ENCODE assay signal across 8 cellular contexts in genomic region chr5:74765201-74765600, GRCh38. TPM values are rescaled to one million over a fixed set of nuclear protein-coding genes. Genes with fewer than 3 reads are reported as not detected.
DNase-seq lines count a peak whose midpoint lies in the region; ATAC-seq, FAIRE-seq and TF ChIP-seq lines count a peak whose summit lies in the region.

No MANE protein-coding gene starts in this region.

- TF ChIP-seq POLR2A in GM12878 (IDR thresholded peaks at IDR 0.05; ENCODE audit: low read depth, low read length) = no peak

- TF ChIP-seq RAD21 in GM12878 (IDR thresholded peaks at IDR 0.05; ENCODE audit: insufficient read depth, low read depth, low read length) = no peak

- in situ Hi-C loops in GM12878 (cut with MboI) = no loop called here

- 90% methylated on average over 9 of the region's 9 CpGs for WGBS in GM12878 (ENCODE audit: insufficient coverage, insufficient replicate concordance, low lambda C conversion rate, missing lambda C conversion rate)

- H3K4me1 ChIP-seq in GM12878 (ENCODE audit: control insufficient read depth, insufficient read depth, low read length) = peaks cover 15% of the 10 kb centered on the region

- H3K27me3 Mint-ChIP-seq in natural killer cell (ENCODE audit: low read depth in 2 of 2) = no peaks in the 10 kb centered on the region

- BruUV-seq in GM12878 (replicated peaks; lab: Mats Ljungman, UMichigan) = no TSS peak

- peak overlapping the region in 1 of 2 donors; percentile 70 for H3K27ac Mint-ChIP-seq in natural killer cell

- RAD21 ChIA-PET in GM12878 (lab: Charles Lee; ENCODE audit: unreplicated experiment) = no interaction called here

- ATAC-seq in GM12878 (no peak), natural killer cell (no peak)

- TF ChIP-seq EP300 in GM12878 (IDR thresholded peaks at IDR 0.05; ENCODE audit: borderline replicate concordance in 1 of 2, control insufficient read depth in 1 of 2, low read depth in 2 of 2, low read length in 2 of 2) = no peak

- peaks cover 38% of the 10 kb centered on the region for H3K79me2 ChIP-seq in GM12878 (ENCODE audit: control insufficient read depth, insufficient read depth, low read length)

- no peak for FAIRE-seq in GM12878 (lab: Jason Lieb, UNC)
- FAIRE-seq in GM19239 (lab: Jason Lieb, UNC) = no peak

- peaks cover 0 to 12% of the 10 kb centered on the region in 2 experiments for H3K36me3 ChIP-seq in GM12878 (ENCODE audit: control insufficient read depth in 2 of 2, insufficient read depth in 2 of 2, low read length in 1 of 2)

- DNase-seq in DMS153 treated with DMSO at 0.1 percent for 48 hours (lab: John Stamatoyannopoulos, UW; ENCODE audit: unreplicated experiment) (peak; percentile 43), NCI-H1436 treated with DMSO at 0.1 percent for 48 hours (lab: John Stamatoyannopoulos, UW) (peak; percentile 72), GM12878 (ENCODE audit: low read depth, low spot score) (no peak), natural killer cell (no peak), GM19239 (ENCODE audit: insufficient read length, low spot score) (no peak), HK-2 (ENCODE audit: unreplicated experiment) (no peak), NCI-H1092 (lab: John Stamatoyannopoulos, UW) (no peak), DMS79 (lab: John Stamatoyannopoulos, UW) (no peak)

- H3K36me3 Mint-ChIP-seq in natural killer cell = peaks cover 1% of the 10 kb centered on the region

- no peaks in the 10 kb centered on the region for H3K9me3 Mint-ChIP-seq in natural killer cell

- H2AFZ ChIP-seq in GM12878 (ENCODE audit: control insufficient read depth, low read depth, low read length) = no peak overlapping the region

- peak overlapping the region; percentile 75 for H3K4me3 Mint-ChIP-seq in natural killer cell

- H3K9ac ChIP-seq in GM12878 (ENCODE audit: control insufficient read depth, insufficient read depth, low read length) = no peak overlapping the region

- CTCF ChIA-PET in GM12878 (lab: Yijun Ruan, JAX) = no interaction called here

- H3K4me1 Mint-ChIP-seq in natural killer cell = peaks cover 35 to 42% of the 10 kb centered on the region in 2 donors

- H3K27ac ChIP-seq in GM12878 (ENCODE audit: control insufficient read depth, insufficient read depth) = no peak overlapping the region

- POLR2A ChIA-PET in GM12878 (lab: Charles Lee) = interaction anchor here (0.6 kb wide), 1 partner anchor 11 kb away, joined by 3 read pairs; no protein-coding TSS in a partner anchor

- intact Hi-C loops in GM12878 (cut with micrococcal nuclease; ENCODE audit: unreplicated experiment) (loop anchor here (5.0 kb wide), 3 partner anchors 152 to 1492 kb away; no protein-coding TSS in a partner anchor), natural killer cell (cut with micrococcal nuclease) (loop anchor here (5.0 to 10.0 kb wide), 3 partner anchors 137 to 1490 kb away; partner anchors contain the start of genes ANKRA2 and UTP15)

- H3K4me3 ChIP-seq in GM12878 = peak overlapping the region; percentile 40; the same call in 1 of the 2 replicates

- TF ChIP-seq CTCF in GM12878 (IDR thresholded peaks at IDR 0.05 in 2 of 3, conservative IDR thresholded peaks at IDR 0.05 in 1 of 3; ENCODE audit: control insufficient read depth in 2 of 3, extremely low read depth in 1 of 3, insufficient read depth in 1 of 3, low read depth in 3 of 3, low read length in 3 of 3) (no peak), natural killer cell (IDR thresholded peaks at IDR 0.05) (no peak)

- SMC1A ChIA-PET in GM12878 (lab: Charles Lee; ENCODE audit: uncharacterized antibody, unreplicated experiment) = no interaction called here

- H3K4me2 ChIP-seq in GM12878 (ENCODE audit: control insufficient read depth, insufficient read depth) = peak overlapping the region; percentile 66

- H4K20me1 ChIP-seq in GM12878 (ENCODE audit: control insufficient read depth, insufficient read depth) = no peaks in the 10 kb centered on the region

- no peaks in the 10 kb centered on the region for H3K27me3 ChIP-seq in GM12878 (replicated peaks in 1 of 2; ENCODE audit: control insufficient read depth in 2 of 2, insufficient read depth in 2 of 2, low read length in 1 of 2)

- no peaks in the 10 kb centered on the region for H3K9me3 ChIP-seq in GM12878 (replicated peaks; ENCODE audit: control insufficient read depth, insufficient read depth, low read length)

TF ChIP-seq in GM12878, 131 proteins besides CTCF, POLR2A, EP300 and RAD21:
- TF ChIP-seq BCL3 (IDR thresholded peaks at IDR 0.05; ENCODE audit: borderline replicate concordance, insufficient read depth, low read depth, low read length, poor library complexity, severe bottlenecking) (no peak), NBN (IDR thresholded peaks at IDR 0.05) (no peak), MTA2 (IDR thresholded peaks at IDR 0.05; ENCODE audit: low read depth) (no peak), NR2F1 (conservative IDR thresholded peaks at IDR 0.05) (no peak), POLR2AphosphoS2 (IDR thresholded peaks at IDR 0.05; ENCODE audit: low read depth, low read length) (no peak), ZZZ3 (IDR thresholded peaks at IDR 0.05; ENCODE audit: control insufficient read depth, insufficient read length, low read depth) (no peak), HSF1 (IDR thresholded peaks at IDR 0.05; ENCODE audit: low read depth, low read length) (no peak), MYC (IDR thresholded peaks at IDR 0.05; ENCODE audit: insufficient read depth, insufficient read length, insufficient replicate concordance, low read length, severe bottlenecking) (no peak), MEF2A (IDR thresholded peaks at IDR 0.05; ENCODE audit: insufficient read depth, low read depth, low read length) (no peak), PML (IDR thresholded peaks at IDR 0.05; ENCODE audit: low read length) (no peak), NFYA (IDR thresholded peaks at IDR 0.05; ENCODE audit: borderline replicate concordance, low read depth, low read length) (no peak)

RNA-seq across cellular contexts. Expression of gene GFM2, which starts 1.7 kb away (rescaled TPM):
- total RNA-seq in GM12878 (2013; cell fraction: nucleolus; rRNA removed) = 101 and 103 TPM in 2 replicates
- total RNA-seq in GM12878 (2014; rRNA removed) (32.2 and 37.4 TPM in 2 replicates), GM12878 (2014; rRNA removed; fragmentation: Illumina TruSeq; extraction: Trizol) (31.1 and 33.2 TPM in 2 replicates), GM12878 (2021) (22.1 and 24.3 TPM in 2 replicates), natural killer cell (10 to 100 TPM; 11.9 to 27.9 (median 19.1) TPM)
- 9.9 TPM for polyA plus RNA-seq in GM12878 (2011; ENCODE audit: low read depth)
- polyA plus RNA-seq in GM12878 (2011; rRNA removed) (51.3 and 73.2 TPM in 2 replicates), GM12878 (2014; fragmentation: Illumina TruSeq; extraction: Trizol) (30.2 and 38.1 TPM in 2 replicates), GM12878 (2014; fragmentation: Nextera tagmentation; extraction: Ambion mirVana) (10 to 100 TPM; 19.9 to 26.0 TPM), GM12878 (2014; rRNA removed) (29.6 and 33.2 TPM in 2 replicates), GM12878 (2016; fragmentation: Nextera tagmentation; extraction: Ambion mirVana) (10 to 100 TPM; 39.5 to 41.9 TPM)
- 18.3 and 19.4 TPM in 2 replicates for polyA plus RNA-seq in GM12878 (2011; cell fraction: cytosol; rRNA removed)
- 89.2 and 101 TPM in 2 replicates for polyA plus RNA-seq in GM12878 (2011; cell fraction: nucleus; rRNA removed)
- 15.7 and 19.5 TPM in 2 replicates for polyA plus RNA-seq in GM12878 (2012)
- 28.2 and 37.7 TPM in 2 replicates for polyA minus RNA-seq in GM12878 (2011; rRNA and poly(A)+ RNA removed)
- polyA minus RNA-seq in GM12878 (2011; cell fraction: cytosol; rRNA and poly(A)+ RNA removed) = 9.1 and 10.6 TPM in 2 replicates
- polyA minus RNA-seq in GM12878 (2011; cell fraction: nucleus; rRNA and poly(A)+ RNA removed) = 39.3 and 45.6 TPM in 2 replicates

RNA-seq across cellular contexts. Expression of gene NSA2, which starts 1.8 kb away (rescaled TPM):
- 24.8 and 34.7 TPM in 2 replicates for total RNA-seq in GM12878 (2013; cell fraction: nucleolus; rRNA removed)
- total RNA-seq in GM12878 (2014; rRNA removed) (98.4 and 128 TPM in 2 replicates), GM12878 (2014; rRNA removed; fragmentation: Illumina TruSeq; extraction: Trizol) (267 and 268 TPM in 2 replicates), GM12878 (2021) (92.4 and 98.3 TPM in 2 replicates), natural killer cell (10 to 100 TPM; 53.2 to 75.8 (median 74.0) TPM)
- polyA plus RNA-seq in GM12878 (2011; ENCODE audit: low read depth) = 21.2 TPM
- polyA plus RNA-seq in GM12878 (2011; rRNA removed) (141 and 274 TPM in 2 replicates), GM12878 (2014; fragmentation: Illumina TruSeq; extraction: Trizol) (317 and 397 TPM in 2 replicates), GM12878 (2014; fragmentation: Nextera tagmentation; extraction: Ambion mirVana) (10 to 100 TPM; 77.8 to 98.2 TPM), GM12878 (2014; rRNA removed) (145 and 190 TPM in 2 replicates), GM12878 (2016; fragmentation: Nextera tagmentation; extraction: Ambion mirVana) (100 to 1,000 TPM; 146 to 159 TPM)
- 26.9 and 37.2 TPM in 2 replicates for polyA plus RNA-seq in GM12878 (2011; cell fraction: cytosol; rRNA removed)
- 30.3 and 46.0 TPM in 2 replicates for polyA plus RNA-seq in GM12878 (2011; cell fraction: nucleus; rRNA removed)
- 90.4 and 129 TPM in 2 replicates for polyA plus RNA-seq in GM12878 (2012)
- 10.2 and 16.3 TPM in 2 replicates for polyA minus RNA-seq in GM12878 (2011; rRNA and poly(A)+ RNA removed)
- 21.1 and 26.7 TPM in 2 replicates for polyA minus RNA-seq in GM12878 (2011; cell fraction: cytosol; rRNA and poly(A)+ RNA removed)
- polyA minus RNA-seq in GM12878 (2011; cell fraction: nucleus; rRNA and poly(A)+ RNA removed) = 6.5 and 7.6 TPM in 2 replicates

Comparison
In these comparisons a context has a peak if more than half of its experiments do, and no peak if none do; other contexts are left out.
1. DNase-seq: peak in DMS153 treated with DMSO at 0.1 percent for 48 hours (single experiment) and NCI-H1436 treated with DMSO at 0.1 percent for 48 hours (single experiment); none in GM12878 (single experiment), natural killer cell (single experiment), GM19239 (single experiment), HK-2 (single experiment), NCI-H1092 (single experiment) and DMS79 (single experiment).